ENCODE assay signal across 8 cellular contexts in the genomic region with DNA sequence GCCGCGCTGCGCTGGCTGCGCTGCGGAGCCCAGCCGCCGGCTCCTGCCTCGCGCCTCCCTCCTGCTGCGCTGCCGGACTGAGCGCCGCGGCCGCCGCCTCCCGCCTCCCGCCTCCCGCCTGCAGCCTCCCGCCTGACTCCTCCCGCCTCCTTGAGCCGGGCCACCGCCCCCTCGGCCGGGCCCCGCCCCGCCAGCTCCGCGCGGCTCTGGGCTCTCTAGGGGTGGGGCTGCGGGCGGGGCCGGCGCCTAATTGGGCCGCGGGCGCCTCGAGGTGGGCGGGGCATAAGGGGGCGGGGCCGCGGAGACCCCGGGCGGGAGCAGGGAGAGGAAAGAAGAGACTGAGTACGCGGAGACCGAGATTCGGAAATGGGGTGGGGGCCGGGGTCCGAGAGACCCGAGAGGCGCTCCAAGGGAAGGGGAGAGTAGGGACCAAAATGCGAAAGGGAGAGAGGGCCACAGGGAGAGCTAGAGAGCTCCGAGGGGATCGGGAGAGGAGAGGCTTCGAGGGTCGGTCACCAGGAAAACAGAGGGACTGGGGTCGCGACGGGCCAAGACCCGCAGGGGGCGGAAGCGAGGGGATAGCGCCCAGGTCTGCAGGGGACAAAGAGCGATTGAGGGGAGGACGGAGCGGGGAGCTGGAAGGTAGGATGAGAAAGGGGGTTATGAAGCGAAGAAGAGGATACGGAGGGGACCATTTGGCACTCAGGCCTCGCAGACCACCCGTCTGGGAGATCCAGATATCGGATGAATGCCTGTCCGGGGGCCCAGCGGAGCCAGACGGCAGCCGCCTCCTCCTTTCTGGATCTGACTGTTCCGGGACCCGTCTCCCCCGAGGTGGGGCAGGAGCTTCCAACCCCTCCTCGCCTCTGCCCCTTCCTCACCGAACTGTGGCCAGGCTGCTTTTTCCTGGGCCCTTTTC. TPM values are rescaled to one million over a fixed set of nuclear protein-coding genes. Genes with fewer than 3 reads are reported as not detected.
DNase-seq lines count a peak whose midpoint lies in the region; ATAC-seq and TF ChIP-seq lines count a peak whose summit lies in the region.

Gene C1QL1, minus strand, starts transcription at position 79 of the 919 bp plus-strand sequence. CDS start 255 bp downstream, outside the sequence.

- H3K4me1 ChIP-seq in ectodermal cell (ENCODE audit: control insufficient read depth, insufficient read depth, low read length) = peaks cover 15% of the 10 kb centered on the region

- H3K4me3 Mint-ChIP-seq in activated CD4-positive, alpha-beta memory T cell treated with anti-CD3 and anti-CD28 coated beads, Interleukin-2, amount 10 ng/mL, durations not matched to agents 7 days and 5 days = peak within 1 kb of the TSS; percentile 64

- no peak within 1 kb of the TSS for H3K27ac Mint-ChIP-seq in activated CD4-positive, alpha-beta memory T cell treated with anti-CD3 and anti-CD28 coated beads, Interleukin-2, amount 10 ng/mL, durations not matched to agents 7 days and 5 days

- 1% methylated on average over 81 of the region's 81 CpGs for WGBS in ectodermal cell, 2 experiments

- POLR2A ChIA-PET in activated CD4-positive, alpha-beta memory T cell treated with anti-CD3 and anti-CD28 coated beads, Interleukin-2, amount 10 ng/mL, durations not matched to agents 7 days and 5 days (lab: Charles Lee) = interaction anchor here (0.6 to 2.3 kb wide), 6 partner anchors 9 to 93 kb away, joined by 3 to 7 read pairs (median 3); partner anchors contain the start of genes EFTUD2 and NMT1

- peaks cover 69% of the 10 kb centered on the region for H3K27me3 Mint-ChIP-seq in activated CD4-positive, alpha-beta memory T cell treated with anti-CD3 and anti-CD28 coated beads, Interleukin-2, amount 10 ng/mL, durations not matched to agents 7 days and 5 days

- no peaks in the 10 kb centered on the region for H3K36me3 Mint-ChIP-seq in activated CD4-positive, alpha-beta memory T cell treated with anti-CD3 and anti-CD28 coated beads, Interleukin-2, amount 10 ng/mL, durations not matched to agents 7 days and 5 days (ENCODE audit: low read depth)

- CTCF ChIA-PET in activated CD4-positive, alpha-beta memory T cell treated with anti-CD3 and anti-CD28 coated beads, Interleukin-2, amount 10 ng/mL, durations not matched to agents 7 days and 5 days (lab: Charles Lee) = interaction anchor here (0.6 to 2.4 kb wide), 8 partner anchors 8 to 844 kb away, joined by 3 to 8 read pairs (median 3); no protein-coding TSS in a partner anchor

- H3K4me3 ChIP-seq in ectodermal cell (ENCODE audit: insufficient read depth, low read depth, low read length) = peak within 1 kb of the TSS; percentile 27

- no peaks in the 10 kb centered on the region for H3K9me3 ChIP-seq in ectodermal cell (ENCODE audit: control insufficient read depth, low read length)

- H3K27me3 ChIP-seq in ectodermal cell (ENCODE audit: control insufficient read depth, insufficient read depth, low read length, poor library complexity, severe bottlenecking) = peaks cover 94% of the 10 kb centered on the region

- no peak within 1 kb of the TSS for H3K27ac ChIP-seq in ectodermal cell (ENCODE audit: insufficient read depth, low read depth, low read length, poor library complexity, severe bottlenecking)

- H3K4me1 Mint-ChIP-seq in activated CD4-positive, alpha-beta memory T cell treated with anti-CD3 and anti-CD28 coated beads, Interleukin-2, amount 10 ng/mL, durations not matched to agents 7 days and 5 days = peaks cover 30% of the 10 kb centered on the region

- no peaks in the 10 kb centered on the region for H3K36me3 ChIP-seq in ectodermal cell (ENCODE audit: control insufficient read depth, insufficient read depth, low read length)

- TF ChIP-seq CTCF in AG09319 (IDR thresholded peaks at IDR 0.05; ENCODE audit: low read depth, low read length) = peak; percentile 8

- H3K9me3 Mint-ChIP-seq in activated CD4-positive, alpha-beta memory T cell treated with anti-CD3 and anti-CD28 coated beads, Interleukin-2, amount 10 ng/mL, durations not matched to agents 7 days and 5 days = no peaks in the 10 kb centered on the region

- ATAC-seq in HG03442 (IDR thresholded peaks at IDR 0.05; ENCODE audit: unreplicated experiment) = peak; percentile 73

- DNase-seq in AG09319 (ENCODE audit: extremely low read depth, low read depth) (peak; percentile 60), GM19238 (ENCODE audit: insufficient read length, low spot score) (peak; percentile 100), NCI-H526 treated with DMSO at 0.1 percent for 48 hours (lab: John Stamatoyannopoulos, UW) (peak; percentile 90), lung microvascular endothelial cell (ENCODE audit: low read depth in 2 of 2) (peak; percentile 70 to 89)
- peak; percentile 89 for DNase-seq in activated CD4-positive, alpha-beta memory T cell treated with anti-CD3 and anti-CD28 coated beads, Interleukin-2, amount 10 ng/mL, durations not matched to agents 7 days and 5 days
- DNase-seq in stimulated activated CD4-positive, alpha-beta T cell treated with anti-CD3 and anti-CD28 coated beads, TNF-alpha, amount 100 ng/mL, for 1 hour (ENCODE audit: low read depth in 3 of 3, low spot score in 1 of 3) = peak; percentile 53 to 86 (median 66)

RNA-seq across cellular contexts. Expression of gene C1QL1, which starts in this region (rescaled TPM):
- total RNA-seq in activated CD4-positive, alpha-beta memory T cell treated with anti-CD3 and anti-CD28 coated beads, Interleukin-2, amount 10 ng/mL, durations not matched to agents 7 days and 5 days = under 1 TPM; 0.33 to 0.43 TPM
- 1.5 TPM for polyA plus RNA-seq in ectodermal cell (2013, experiment 1 of 4)
- polyA plus RNA-seq in ectodermal cell (2013, experiment 2 of 4) = 2.1 TPM
- polyA plus RNA-seq in ectodermal cell (2013, experiment 3 of 4) = 2.6 TPM
- polyA plus RNA-seq in ectodermal cell (2013, experiment 4 of 4) = 2.2 TPM
- under 0.01 TPM in 1 of 2 replicates, not detected in the other for total RNA-seq in lung microvascular endothelial cell

Comparison
In these comparisons a context has a peak if more than half of its experiments do, and no peak if none do; other contexts are left out.
1. Peak in DNase-seq in activated CD4-positive, alpha-beta memory T cell treated with anti-CD3 and anti-CD28 coated beads, Interleukin-2, amount 10 ng/mL, durations not matched to agents 7 days and 5 days; RNA of the gene not detected or under 1 TPM.
2. Peak in DNase-seq in lung microvascular endothelial cell; RNA of the gene not detected or under 1 TPM.